Comparison of ENCODE assay signal across 1 cellular context in the genomic region with DNA sequence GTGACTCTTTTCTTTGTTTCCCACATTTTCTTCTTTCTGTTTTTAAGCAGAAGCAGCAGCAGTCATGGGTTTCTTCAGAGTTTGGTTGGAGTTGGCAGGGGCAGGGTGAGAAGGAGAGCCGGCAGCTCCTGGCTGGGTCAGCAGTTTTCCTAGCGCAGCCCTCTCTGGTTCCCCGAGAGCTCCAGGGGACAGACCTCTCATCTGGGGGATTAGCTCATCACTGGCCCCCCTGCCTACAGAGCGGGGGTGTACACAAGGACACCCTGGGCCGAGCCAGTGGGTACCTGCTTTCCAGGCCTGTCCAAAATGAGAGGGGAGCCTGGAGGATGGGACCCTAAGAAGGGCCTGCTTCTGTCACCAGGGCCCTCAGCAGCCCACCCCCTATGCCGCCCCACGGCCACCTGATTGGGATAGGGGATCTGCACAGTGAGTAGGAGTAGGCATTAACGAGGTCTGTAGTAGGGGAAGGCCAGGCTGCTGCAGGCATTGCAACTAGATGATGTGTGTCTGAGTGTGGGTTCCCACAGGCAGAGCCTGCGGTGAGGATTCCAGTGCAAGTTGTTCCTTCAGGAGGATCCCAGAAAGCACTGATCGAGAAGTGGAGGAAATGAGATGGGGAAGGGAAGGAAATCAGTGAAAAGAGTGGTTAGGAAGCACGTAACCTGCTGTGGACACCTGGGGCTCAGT.
TF ChIP-seq lines count a peak whose summit lies in the region.

No MANE protein-coding gene starts in this region.

TF ChIP-seq in HEK293, 187 proteins besides CTCF, POLR2A, EP300 and RAD21 (continued from another document):
- TF ChIP-seq, protein P1, sequence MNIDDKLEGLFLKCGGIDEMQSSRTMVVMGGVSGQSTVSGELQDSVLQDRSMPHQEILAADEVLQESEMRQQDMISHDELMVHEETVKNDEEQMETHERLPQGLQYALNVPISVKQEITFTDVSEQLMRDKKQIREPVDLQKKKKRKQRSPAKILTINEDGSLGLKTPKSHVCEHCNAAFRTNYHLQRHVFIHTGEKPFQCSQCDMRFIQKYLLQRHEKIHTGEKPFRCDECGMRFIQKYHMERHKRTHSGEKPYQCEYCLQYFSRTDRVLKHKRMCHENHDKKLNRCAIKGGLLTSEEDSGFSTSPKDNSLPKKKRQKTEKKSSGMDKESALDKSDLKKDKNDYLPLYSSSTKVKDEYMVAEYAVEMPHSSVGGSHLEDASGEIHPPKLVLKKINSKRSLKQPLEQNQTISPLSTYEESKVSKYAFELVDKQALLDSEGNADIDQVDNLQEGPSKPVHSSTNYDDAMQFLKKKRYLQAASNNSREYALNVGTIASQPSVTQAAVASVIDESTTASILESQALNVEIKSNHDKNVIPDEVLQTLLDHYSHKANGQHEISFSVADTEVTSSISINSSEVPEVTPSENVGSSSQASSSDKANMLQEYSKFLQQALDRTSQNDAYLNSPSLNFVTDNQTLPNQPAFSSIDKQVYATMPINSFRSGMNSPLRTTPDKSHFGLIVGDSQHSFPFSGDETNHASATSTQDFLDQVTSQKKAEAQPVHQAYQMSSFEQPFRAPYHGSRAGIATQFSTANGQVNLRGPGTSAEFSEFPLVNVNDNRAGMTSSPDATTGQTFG (tag by site-specific recombination; IDR thresholded peaks at IDR 0.05; ENCODE audit: borderline replicate concordance), result no peak
- TF ChIP-seq ZNF211 (tag by site-specific recombination; IDR thresholded peaks at IDR 0.05; ENCODE audit: low read depth), result no peak
- TF ChIP-seq, protein P2, sequence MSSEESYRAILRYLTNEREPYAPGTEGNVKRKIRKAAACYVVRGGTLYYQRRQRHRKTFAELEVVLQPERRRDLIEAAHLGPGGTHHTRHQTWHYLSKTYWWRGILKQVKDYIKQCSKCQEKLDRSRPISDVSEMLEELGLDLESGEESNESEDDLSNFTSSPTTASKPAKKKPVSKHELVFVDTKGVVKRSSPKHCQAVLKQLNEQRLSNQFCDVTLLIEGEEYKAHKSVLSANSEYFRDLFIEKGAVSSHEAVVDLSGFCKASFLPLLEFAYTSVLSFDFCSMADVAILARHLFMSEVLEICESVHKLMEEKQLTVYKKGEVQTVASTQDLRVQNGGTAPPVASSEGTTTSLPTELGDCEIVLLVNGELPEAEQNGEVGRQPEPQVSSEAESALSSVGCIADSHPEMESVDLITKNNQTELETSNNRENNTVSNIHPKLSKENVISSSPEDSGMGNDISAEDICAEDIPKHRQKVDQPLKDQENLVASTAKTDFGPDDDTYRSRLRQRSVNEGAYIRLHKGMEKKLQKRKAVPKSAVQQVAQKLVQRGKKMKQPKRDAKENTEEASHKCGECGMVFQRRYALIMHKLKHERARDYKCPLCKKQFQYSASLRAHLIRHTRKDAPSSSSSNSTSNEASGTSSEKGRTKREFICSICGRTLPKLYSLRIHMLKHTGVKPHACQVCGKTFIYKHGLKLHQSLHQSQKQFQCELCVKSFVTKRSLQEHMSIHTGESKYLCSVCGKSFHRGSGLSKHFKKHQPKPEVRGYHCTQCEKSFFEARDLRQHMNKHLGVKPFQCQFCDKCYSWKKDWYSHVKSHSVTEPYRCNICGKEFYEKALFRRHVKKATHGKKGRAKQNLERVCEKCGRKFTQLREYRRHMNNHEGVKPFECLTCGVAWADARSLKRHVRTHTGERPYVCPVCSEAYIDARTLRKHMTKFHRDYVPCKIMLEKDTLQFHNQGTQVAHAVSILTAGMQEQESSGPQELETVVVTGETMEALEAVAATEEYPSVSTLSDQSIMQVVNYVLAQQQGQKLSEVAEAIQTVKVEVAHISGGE (tag by site-specific recombination; conservative IDR thresholded peaks at IDR 0.05; ENCODE audit: low read depth), result no peak
- TF ChIP-seq, protein P3, sequence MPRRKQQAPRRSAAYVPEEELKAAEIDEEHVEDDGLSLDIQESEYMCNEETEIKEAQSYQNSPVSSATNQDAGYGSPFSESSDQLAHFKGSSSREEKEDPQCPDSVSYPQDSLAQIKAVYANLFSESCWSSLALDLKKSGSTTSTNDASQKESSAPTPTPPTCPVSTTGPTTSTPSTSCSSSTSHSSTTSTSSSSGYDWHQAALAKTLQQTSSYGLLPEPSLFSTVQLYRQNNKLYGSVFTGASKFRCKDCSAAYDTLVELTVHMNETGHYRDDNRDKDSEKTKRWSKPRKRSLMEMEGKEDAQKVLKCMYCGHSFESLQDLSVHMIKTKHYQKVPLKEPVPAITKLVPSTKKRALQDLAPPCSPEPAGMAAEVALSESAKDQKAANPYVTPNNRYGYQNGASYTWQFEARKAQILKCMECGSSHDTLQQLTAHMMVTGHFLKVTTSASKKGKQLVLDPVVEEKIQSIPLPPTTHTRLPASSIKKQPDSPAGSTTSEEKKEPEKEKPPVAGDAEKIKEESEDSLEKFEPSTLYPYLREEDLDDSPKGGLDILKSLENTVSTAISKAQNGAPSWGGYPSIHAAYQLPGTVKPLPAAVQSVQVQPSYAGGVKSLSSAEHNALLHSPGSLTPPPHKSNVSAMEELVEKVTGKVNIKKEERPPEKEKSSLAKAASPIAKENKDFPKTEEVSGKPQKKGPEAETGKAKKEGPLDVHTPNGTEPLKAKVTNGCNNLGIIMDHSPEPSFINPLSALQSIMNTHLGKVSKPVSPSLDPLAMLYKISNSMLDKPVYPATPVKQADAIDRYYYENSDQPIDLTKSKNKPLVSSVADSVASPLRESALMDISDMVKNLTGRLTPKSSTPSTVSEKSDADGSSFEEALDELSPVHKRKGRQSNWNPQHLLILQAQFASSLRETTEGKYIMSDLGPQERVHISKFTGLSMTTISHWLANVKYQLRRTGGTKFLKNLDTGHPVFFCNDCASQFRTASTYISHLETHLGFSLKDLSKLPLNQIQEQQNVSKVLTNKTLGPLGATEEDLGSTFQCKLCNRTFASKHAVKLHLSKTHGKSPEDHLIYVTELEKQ (tag by site-specific recombination; IDR thresholded peaks at IDR 0.05; ENCODE audit: borderline replicate concordance), result no peak
- TF ChIP-seq EGR2 (tag by site-specific recombination; IDR thresholded peaks at IDR 0.05; ENCODE audit: low read depth), result peak; percentile 40; the same call in 1 of the 2 replicates
- TF ChIP-seq ZNF596 (tag by site-specific recombination; IDR thresholded peaks at IDR 0.05), result no peak
- TF ChIP-seq ZNF324 (tag by site-specific recombination; IDR thresholded peaks at IDR 0.05), result no peak
- TF ChIP-seq ZBTB17 (tag by site-specific recombination; IDR thresholded peaks at IDR 0.05), result peak; percentile 90
- no peak for TF ChIP-seq ZNF610 (tag by site-specific recombination; IDR thresholded peaks at IDR 0.05; ENCODE audit: borderline replicate concordance)
- TF ChIP-seq ZNF354C (tag by site-specific recombination; IDR thresholded peaks at IDR 0.05; ENCODE audit: borderline replicate concordance, low read depth), result no peak
